8 cellular contexts compared by ENCODE assay signal in genomic region chr20:32485126-32485769, GRCh38.
A peak's percentile ranks its signal among the peaks of the same experiment; 100 is the strongest.
DNase-seq lines count a peak whose midpoint lies in the region; ATAC-seq and TF ChIP-seq lines count a peak whose summit lies in the region.

No MANE protein-coding gene starts in this region.

- TF ChIP-seq EP300 in sigmoid colon (IDR thresholded peaks at IDR 0.05): no peak

- intact Hi-C loops in sigmoid colon (cut with DNase I): loop anchor here (2.0 kb wide), 1 partner anchor 278 kb away; the partner anchor contains the start of genes PLAGL2 and POFUT1

- H3K36me3 ChIP-seq in iPS DF 6.9 (ENCODE audit: control insufficient read depth, insufficient read depth, low read length): no peaks in the 10 kb centered on the region
- H3K36me3 ChIP-seq in sigmoid colon: no peaks in the 10 kb centered on the region

- ATAC-seq in HG02642 (IDR thresholded peaks at IDR 0.05; ENCODE audit: poor library complexity, unreplicated experiment) (peak; percentile 60), HG02571 (IDR thresholded peaks at IDR 0.05; ENCODE audit: unreplicated experiment) (no peak)

- peak; percentile 70 to 90 (median 84) for TF ChIP-seq CTCF in sigmoid colon (IDR thresholded peaks at IDR 0.05)

- no peak for TF ChIP-seq POLR2A in sigmoid colon (IDR thresholded peaks at IDR 0.05)

- no peaks in the 10 kb centered on the region for H3K27me3 ChIP-seq in iPS DF 6.9 (ENCODE audit: control insufficient read depth, insufficient read depth, low read length)
- H3K27me3 ChIP-seq in sigmoid colon: no peaks in the 10 kb centered on the region

- no peaks in the 10 kb centered on the region for H3K9me3 ChIP-seq in iPS DF 6.9 (ENCODE audit: control insufficient read depth, insufficient read depth, low read length)
- no peaks in the 10 kb centered on the region for H3K9me3 ChIP-seq in sigmoid colon

- H3K4me1 ChIP-seq in iPS DF 6.9 (ENCODE audit: control insufficient read depth, insufficient read depth, low read length): peaks cover 6% of the 10 kb centered on the region
- H3K4me1 ChIP-seq in sigmoid colon: peaks cover 0 to 39% (median 30%) of the 10 kb centered on the region in 4 donors

- H3K27ac ChIP-seq in iPS DF 6.9 (ENCODE audit: low read length) (no peak overlapping the region), sigmoid colon (peak overlapping the region; percentile 85 to 97 (median 94))

- H3K4me3 ChIP-seq in iPS DF 6.9 (ENCODE audit: low read length) (peak overlapping the region; percentile 41; the same call in 1 of the 2 replicates), sigmoid colon (peak overlapping the region; percentile 74 to 97 (median 96))

- no CpG with 5 or more reads among the region's 17 CpGs for WGBS in iPS DF 6.9 (ENCODE audit: insufficient coverage, insufficient read length)
- WGBS in sigmoid colon, 2 donors: 1 to 3% methylated on average over 17 of the region's 17 CpGs

- DNase-seq in DMS79 treated with DMSO at 0.1 percent for 48 hours (lab: John Stamatoyannopoulos, UW) (peak; percentile 72), NCI-H2029 (lab: John Stamatoyannopoulos, UW) (peak; percentile 44), T1000 (lab: John Stamatoyannopoulos, UW) (peak; percentile 16), astrocyte of the hippocampus (ENCODE audit: low read depth, low spot score) (peak; percentile 85), iPS DF 6.9 (ENCODE audit: low read depth, low spot score) (no peak), sigmoid colon (peak; percentile 86)
